In the genomic region with DNA sequence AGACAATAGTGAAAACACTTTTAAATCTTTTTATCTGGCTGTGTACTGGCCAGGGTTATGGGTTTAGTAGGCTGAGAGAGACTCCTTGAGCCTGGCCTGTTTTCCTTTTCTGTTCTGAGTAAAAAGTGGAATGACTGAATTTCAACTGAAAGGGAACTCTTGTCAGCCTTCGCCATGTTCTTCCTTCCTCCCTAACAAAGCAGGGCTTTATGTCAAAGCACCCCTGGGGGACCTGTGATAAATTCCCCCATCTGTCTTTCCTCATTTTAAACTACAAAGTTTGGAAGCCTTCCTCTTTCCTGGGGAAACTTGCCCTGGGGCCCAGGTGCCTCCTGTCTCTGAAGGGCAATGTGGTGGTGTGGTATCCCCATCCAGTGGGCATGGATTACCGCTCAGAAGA, we compare ENCODE assay signal across 13 cellular contexts. TPM values are rescaled to one million over a fixed set of nuclear protein-coding genes. Genes with fewer than 3 reads are reported as not detected.
DNase-seq lines count a peak whose midpoint lies in the region; ATAC-seq, FAIRE-seq and TF ChIP-seq lines count a peak whose summit lies in the region.
"Had no signal": no experiment of that assay in that cellular context is flagged by ENCODE, and none has a peak within 500 bp of the region (broad histone marks: within the 10 kb centered on the region; RNA-seq: fewer than 3 reads in every experiment).

No MANE protein-coding gene starts in this region.

- TF ChIP-seq CTCF in CD14-positive monocyte (IDR thresholded peaks at IDR 0.05), result no peak

- peak; percentile 17 for FAIRE-seq in GM12892 (lab: Jason Lieb, UNC)

- ATAC-seq in activated T-helper 17 cell treated with anti-CD3 and anti-CD28 coated beads, Interleukin-2, amount 50 U/mL, for 72 hours (replicated peaks), result peak; percentile 45
- ATAC-seq in naive B cell (ENCODE audit: low read depth in 2 of 2) (no peak), GM21737 (IDR thresholded peaks at IDR 0.05; ENCODE audit: unreplicated experiment) (no peak), HG02623 (IDR thresholded peaks at IDR 0.05; ENCODE audit: unreplicated experiment) (no peak), HG03457 (IDR thresholded peaks at IDR 0.05; ENCODE audit: unreplicated experiment) (no peak)

- peaks cover 56% of the 10 kb centered on the region for H3K4me1 Mint-ChIP-seq in CD14-positive monocyte
- peaks cover 44% of the 10 kb centered on the region for H3K4me1 Mint-ChIP-seq in activated T-helper 17 cell treated with anti-CD3 and anti-CD28 coated beads, Interleukin-2, amount 50 U/mL, for 72 hours
- H3K4me1 Mint-ChIP-seq in naive B cell, result peaks cover 63 to 89% (median 88%) of the 10 kb centered on the region in 3 donors

- DNase-seq in CD14-positive monocyte (ENCODE audit: low spot score) (no peak), GM12892 (ENCODE audit: insufficient read length) (no peak), naive B cell (no peak), cortex of kidney (lab: John Stamatoyannopoulos, UW) (no peak)
- DNase-seq: BE2C; effector CD4-positive, alpha-beta T cell; NCI-H1436; NCI-H510A; retina had no signal

- TF ChIP-seq POLR2A in GM12892 (IDR thresholded peaks at IDR 0.05; ENCODE audit: low read depth, low read length), result no peak

- intact Hi-C loops in CD14-positive monocyte (cut with micrococcal nuclease), result no loop called here

- no peaks in the 10 kb centered on the region for H3K9me3 Mint-ChIP-seq in CD14-positive monocyte
- no peaks in the 10 kb centered on the region for H3K9me3 Mint-ChIP-seq in activated T-helper 17 cell treated with anti-CD3 and anti-CD28 coated beads, Interleukin-2, amount 50 U/mL, for 72 hours
- no peaks in the 10 kb centered on the region for H3K9me3 Mint-ChIP-seq in naive B cell

- peaks cover 0 to 1% (median 0%) of the 10 kb centered on the region in 3 donors for H3K27me3 Mint-ChIP-seq in CD14-positive monocyte (ENCODE audit: low read depth in 3 of 3)
- H3K27me3 Mint-ChIP-seq in activated T-helper 17 cell treated with anti-CD3 and anti-CD28 coated beads, Interleukin-2, amount 50 U/mL, for 72 hours, result no peaks in the 10 kb centered on the region
- no peaks in the 10 kb centered on the region for H3K27me3 Mint-ChIP-seq in naive B cell

- H3K27ac Mint-ChIP-seq in CD14-positive monocyte (peak overlapping the region in 6 of 7 donors; percentile 33 to 81 (median 51)), naive B cell (peak overlapping the region; percentile 35 to 95 (median 65))
- H3K27ac Mint-ChIP-seq in activated T-helper 17 cell treated with anti-CD3 and anti-CD28 coated beads, Interleukin-2, amount 50 U/mL, for 72 hours, result peak overlapping the region; percentile 86

- H3K4me3 Mint-ChIP-seq in CD14-positive monocyte (no peak overlapping the region), naive B cell (peak overlapping the region in 1 of 8 donors; percentile 9)
- H3K4me3 Mint-ChIP-seq in activated T-helper 17 cell treated with anti-CD3 and anti-CD28 coated beads, Interleukin-2, amount 50 U/mL, for 72 hours, result peak overlapping the region; percentile 47

- H3K36me3 Mint-ChIP-seq in CD14-positive monocyte, result peaks cover 0 to 9% of the 10 kb centered on the region in 2 donors
- H3K36me3 Mint-ChIP-seq in activated T-helper 17 cell treated with anti-CD3 and anti-CD28 coated beads, Interleukin-2, amount 50 U/mL, for 72 hours (ENCODE audit: low read depth), result peaks cover 18% of the 10 kb centered on the region
- H3K36me3 Mint-ChIP-seq in naive B cell, result no peaks in the 10 kb centered on the region

RNA-seq across cellular contexts. Expression of gene LARP1, which starts 29.7 kb away (rescaled TPM):
- 1 to 10 TPM; 4.7 to 5.8 TPM for polyA plus RNA-seq in CD14-positive monocyte
- 56.5 TPM for polyA plus RNA-seq in GM12892 (2012; ENCODE audit: missing spikeins)
- 100 to 1,000 TPM; 121 to 242 TPM for total RNA-seq in activated T-helper 17 cell treated with anti-CD3 and anti-CD28 coated beads, Interleukin-2, amount 50 U/mL, for 72 hours
- 10 to 100 TPM in 4 of 6 donors, 1 to 10 TPM in 2; 4.3 to 22.7 (median 11.1) TPM for polyA plus RNA-seq in naive B cell (ENCODE audit: low read depth in 6 of 6)
